In the genomic region with DNA sequence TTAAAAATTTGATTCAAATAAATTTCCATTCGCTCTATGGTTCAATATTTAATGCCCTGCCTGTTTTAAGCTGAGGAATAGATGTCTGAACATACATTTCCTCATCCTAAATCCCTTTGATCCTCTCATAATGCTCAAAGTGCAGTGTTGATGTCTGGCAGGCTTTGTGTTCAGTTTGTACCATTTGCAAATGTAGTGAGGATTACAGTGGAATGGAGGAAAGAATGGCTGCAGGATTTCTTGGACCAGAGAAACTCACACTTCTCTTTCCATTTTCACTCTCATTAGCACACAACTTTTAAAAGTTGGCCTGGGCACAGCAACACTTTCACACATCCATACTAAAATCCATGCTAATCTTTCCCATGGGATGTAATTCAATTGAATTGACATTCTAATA, we compare ENCODE assay signal across 2 cellular contexts.
A peak's percentile ranks its signal among the peaks of the same experiment; 100 is the strongest.
TF ChIP-seq lines count a peak whose summit lies in the region.

No MANE protein-coding gene starts in this region.

TF ChIP-seq in HepG2, 621 proteins besides CTCF, POLR2A, EP300 and RAD21 (continues in another document):
- TF ChIP-seq ZNF230 (CRISPR knock-in tag; IDR thresholded peaks at IDR 0.05) (no peak), MAFF (IDR thresholded peaks at IDR 0.05; ENCODE audit: low read depth, low read length) (no peak), RXRA (CRISPR knock-in tag; IDR thresholded peaks at IDR 0.05) (no peak), ZNF605 (CRISPR knock-in tag; IDR thresholded peaks at IDR 0.05) (no peak), SAP130 (CRISPR knock-in tag; IDR thresholded peaks at IDR 0.05; ENCODE audit: low read depth) (peak; percentile 57), MNT (IDR thresholded peaks at IDR 0.05) (no peak), ZNF224 (CRISPR knock-in tag; IDR thresholded peaks at IDR 0.05) (no peak), ZBTB7B (CRISPR knock-in tag; IDR thresholded peaks at IDR 0.05) (no peak), ZNF234 (CRISPR knock-in tag; conservative IDR thresholded peaks at IDR 0.05) (no peak), POGZ (CRISPR knock-in tag; IDR thresholded peaks at IDR 0.05) (no peak), ZNF207 (IDR thresholded peaks at IDR 0.05; ENCODE audit: borderline replicate concordance) (no peak), MED1 (CRISPR knock-in tag; IDR thresholded peaks at IDR 0.05) (no peak), MTA3 (CRISPR knock-in tag; IDR thresholded peaks at IDR 0.05) (no peak), ETV6 (CRISPR knock-in tag; conservative IDR thresholded peaks at IDR 0.05) (no peak), MXD4 (CRISPR knock-in tag; IDR thresholded peaks at IDR 0.05) (no peak), PLRG1 (conservative IDR thresholded peaks at IDR 0.05) (no peak), ZNF749 (CRISPR knock-in tag; IDR thresholded peaks at IDR 0.05; ENCODE audit: borderline replicate concordance) (no peak), ATRX (CRISPR knock-in tag; IDR thresholded peaks at IDR 0.05; ENCODE audit: borderline replicate concordance) (no peak), NFIC (IDR thresholded peaks at IDR 0.05; ENCODE audit: low read length) (peak; percentile 45; the same call in 1 of the 2 replicates), SNAI1 (CRISPR knock-in tag; IDR thresholded peaks at IDR 0.05; ENCODE audit: borderline replicate concordance) (no peak), TARDBP (CRISPR knock-in tag; IDR thresholded peaks at IDR 0.05) (no peak)
- TF ChIP-seq, protein P1, sequence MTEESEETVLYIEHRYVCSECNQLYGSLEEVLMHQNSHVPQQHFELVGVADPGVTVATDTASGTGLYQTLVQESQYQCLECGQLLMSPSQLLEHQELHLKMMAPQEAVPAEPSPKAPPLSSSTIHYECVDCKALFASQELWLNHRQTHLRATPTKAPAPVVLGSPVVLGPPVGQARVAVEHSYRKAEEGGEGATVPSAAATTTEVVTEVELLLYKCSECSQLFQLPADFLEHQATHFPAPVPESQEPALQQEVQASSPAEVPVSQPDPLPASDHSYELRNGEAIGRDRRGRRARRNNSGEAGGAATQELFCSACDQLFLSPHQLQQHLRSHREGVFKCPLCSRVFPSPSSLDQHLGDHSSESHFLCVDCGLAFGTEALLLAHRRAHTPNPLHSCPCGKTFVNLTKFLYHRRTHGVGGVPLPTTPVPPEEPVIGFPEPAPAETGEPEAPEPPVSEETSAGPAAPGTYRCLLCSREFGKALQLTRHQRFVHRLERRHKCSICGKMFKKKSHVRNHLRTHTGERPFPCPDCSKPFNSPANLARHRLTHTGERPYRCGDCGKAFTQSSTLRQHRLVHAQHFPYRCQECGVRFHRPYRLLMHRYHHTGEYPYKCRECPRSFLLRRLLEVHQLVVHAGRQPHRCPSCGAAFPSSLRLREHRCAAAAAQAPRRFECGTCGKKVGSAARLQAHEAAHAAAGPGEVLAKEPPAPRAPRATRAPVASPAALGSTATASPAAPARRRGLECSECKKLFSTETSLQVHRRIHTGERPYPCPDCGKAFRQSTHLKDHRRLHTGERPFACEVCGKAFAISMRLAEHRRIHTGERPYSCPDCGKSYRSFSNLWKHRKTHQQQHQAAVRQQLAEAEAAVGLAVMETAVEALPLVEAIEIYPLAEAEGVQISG (CRISPR knock-in tag; IDR thresholded peaks at IDR 0.05), result no peak
- TF ChIP-seq, protein P2, sequence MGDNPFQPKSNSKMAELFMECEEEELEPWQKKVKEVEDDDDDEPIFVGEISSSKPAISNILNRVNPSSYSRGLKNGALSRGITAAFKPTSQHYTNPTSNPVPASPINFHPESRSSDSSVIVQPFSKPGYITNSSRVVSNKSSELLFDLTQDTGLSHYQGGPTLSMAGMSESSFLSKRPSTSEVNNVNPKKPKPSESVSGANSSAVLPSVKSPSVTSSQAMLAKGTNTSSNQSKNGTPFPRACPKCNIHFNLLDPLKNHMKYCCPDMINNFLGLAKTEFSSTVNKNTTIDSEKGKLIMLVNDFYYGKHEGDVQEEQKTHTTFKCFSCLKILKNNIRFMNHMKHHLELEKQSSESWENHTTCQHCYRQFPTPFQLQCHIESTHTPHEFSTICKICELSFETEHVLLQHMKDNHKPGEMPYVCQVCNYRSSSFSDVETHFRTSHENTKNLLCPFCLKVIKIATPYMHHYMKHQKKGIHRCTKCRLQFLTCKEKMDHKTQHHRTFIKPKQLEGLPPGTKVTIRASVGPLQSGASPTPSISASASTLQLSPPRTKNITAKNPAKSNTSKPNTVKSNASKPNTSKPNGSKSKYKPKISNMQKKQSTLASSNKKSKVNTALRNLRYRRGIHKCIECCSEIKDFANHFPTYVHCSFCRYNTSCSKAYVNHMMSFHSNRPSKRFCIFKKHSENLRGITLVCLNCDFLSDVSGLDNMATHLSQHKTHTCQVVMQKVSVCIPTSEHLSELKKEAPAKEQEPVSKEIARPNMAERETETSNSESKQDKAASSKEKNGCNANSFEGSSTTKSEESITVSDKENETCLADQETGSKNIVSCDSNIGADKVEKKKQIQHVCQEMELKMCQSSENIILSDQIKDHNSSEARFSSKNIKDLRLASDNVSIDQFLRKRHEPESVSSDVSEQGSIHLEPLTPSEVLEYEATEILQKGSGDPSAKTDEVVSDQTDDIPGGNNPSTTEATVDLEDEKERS (CRISPR knock-in tag; IDR thresholded peaks at IDR 0.05), result no peak
- TF ChIP-seq, protein P3, sequence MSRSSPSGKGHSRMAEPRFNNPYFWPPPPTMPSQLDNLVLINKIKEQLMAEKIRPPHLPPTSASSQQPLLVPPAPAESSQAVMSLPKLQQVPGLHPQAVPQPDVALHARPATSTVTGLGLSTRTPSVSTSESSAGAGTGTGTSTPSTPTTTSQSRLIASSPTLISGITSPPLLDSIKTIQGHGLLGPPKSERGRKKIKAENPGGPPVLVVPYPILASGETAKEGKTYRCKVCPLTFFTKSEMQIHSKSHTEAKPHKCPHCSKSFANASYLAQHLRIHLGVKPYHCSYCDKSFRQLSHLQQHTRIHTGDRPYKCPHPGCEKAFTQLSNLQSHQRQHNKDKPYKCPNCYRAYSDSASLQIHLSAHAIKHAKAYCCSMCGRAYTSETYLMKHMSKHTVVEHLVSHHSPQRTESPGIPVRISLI (CRISPR knock-in tag; IDR thresholded peaks at IDR 0.05; ENCODE audit: borderline replicate concordance), result no peak
- TF ChIP-seq, protein P4, sequence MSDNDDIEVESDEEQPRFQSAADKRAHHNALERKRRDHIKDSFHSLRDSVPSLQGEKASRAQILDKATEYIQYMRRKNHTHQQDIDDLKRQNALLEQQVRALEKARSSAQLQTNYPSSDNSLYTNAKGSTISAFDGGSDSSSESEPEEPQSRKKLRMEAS (IDR thresholded peaks at IDR 0.05), result no peak

TF ChIP-seq in K562, 482 proteins besides CTCF, POLR2A, EP300 and RAD21:
- 0 out of 2 replicates have a peak, but pooled peaks have one; percentile 18 for TF ChIP-seq CBX5 (IDR thresholded peaks at IDR 0.05; ENCODE audit: borderline replicate concordance, low read depth)
- no peak for TF ChIP-seq HMG20B (CRISPR knock-in tag; IDR thresholded peaks at IDR 0.05)
